ENCODE assay signal across 1 cellular context in the genomic region with DNA sequence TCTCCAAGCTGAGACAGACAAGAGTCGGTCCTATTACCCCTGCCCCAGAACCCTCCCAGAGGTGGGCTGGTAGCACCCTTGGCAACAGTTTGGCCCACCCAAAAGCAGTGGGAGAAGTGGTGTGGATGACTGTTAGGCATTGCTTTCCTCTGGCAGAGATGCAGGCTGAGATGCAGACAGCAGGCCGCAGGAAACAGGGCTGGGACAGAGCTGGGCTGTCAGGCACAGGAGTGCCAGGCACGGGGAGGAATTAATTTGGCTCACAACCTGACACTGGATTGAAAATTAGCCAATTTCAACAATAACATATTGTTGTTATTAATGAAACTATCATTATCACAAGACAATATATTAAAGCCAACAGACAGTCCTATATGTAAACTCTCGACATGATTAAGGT.
A peak's percentile ranks its signal among the peaks of the same experiment; 100 is the strongest.
TF ChIP-seq lines count a peak whose summit lies in the region.

No MANE protein-coding gene starts in this region.

TF ChIP-seq in HepG2, 621 proteins besides CTCF, POLR2A, EP300 and RAD21:
- TF ChIP-seq ZHX2 (IDR thresholded peaks at IDR 0.05; ENCODE audit: low read depth) (no peak), ZHX2 (CRISPR knock-in tag; IDR thresholded peaks at IDR 0.05; ENCODE audit: borderline replicate concordance) (no peak), MED13 (CRISPR knock-in tag; IDR thresholded peaks at IDR 0.05) (no peak), ARID4A (CRISPR knock-in tag; IDR thresholded peaks at IDR 0.05; ENCODE audit: borderline replicate concordance) (0 out of 2 replicates have a peak, but pooled peaks have one; percentile 18), NFATC3 (CRISPR knock-in tag; IDR thresholded peaks at IDR 0.05) (no peak)
